12 cellular contexts compared by ENCODE assay signal in genomic region chr1:169090900-169091311, GRCh38. TPM values are rescaled to one million over a fixed set of nuclear protein-coding genes. Genes with fewer than 3 reads are reported as not detected.
A peak's percentile ranks its signal among the peaks of the same experiment; 100 is the strongest.
DNase-seq lines count a peak whose midpoint lies in the region; ATAC-seq and TF ChIP-seq lines count a peak whose summit lies in the region.
"Had no signal": no experiment of that assay in that cellular context is flagged by ENCODE, and none has a peak within 500 bp of the region (broad histone marks: within the 10 kb centered on the region; RNA-seq: fewer than 3 reads in every experiment).

No MANE protein-coding gene starts in this region.

- no peak overlapping the region for H3K18ac ChIP-seq in H9 (ENCODE audit: insufficient read length, low read depth, low read length)

- H3K27me3 Mint-ChIP-seq in endodermal cell (ENCODE audit: insufficient read depth) (no peaks in the 10 kb centered on the region), H9 (ENCODE audit: low read depth) (no peaks in the 10 kb centered on the region)

- DNase-seq in endodermal cell: no peak
- no peak for DNase-seq in H9
- no peak for DNase-seq in RKO (ENCODE audit: low spot score)
- DNase-seq in stimulated activated naive CD4-positive, alpha-beta T cell treated with Interleukin-2 at 50 U/mL for 16 hours (lab: John Stamatoyannopoulos, UW): no peak
- no peak for DNase-seq in retina
- DNase-seq: GDM1, MM.1S had no signal

- TF ChIP-seq CTCF in endodermal cell (conservative IDR thresholded peaks at IDR 0.05): no peak
- no peak for TF ChIP-seq CTCF in H9 (conservative IDR thresholded peaks at IDR 0.05)

- H3K4me1 ChIP-seq in endodermal cell (ENCODE audit: control insufficient read depth, insufficient read depth, low read length) (peaks cover 12% of the 10 kb centered on the region), H9 (ENCODE audit: insufficient read depth, low read length) (no peaks in the 10 kb centered on the region)

- no peaks in the 10 kb centered on the region for H3K79me2 ChIP-seq in H9 (ENCODE audit: insufficient read depth, low read length)

- no peaks in the 10 kb centered on the region for H4K20me1 ChIP-seq in H9 (ENCODE audit: control insufficient read depth, insufficient read depth, insufficient read length)

- 92 to 100% methylated on average over 2 to 4 of the region's 4 CpGs for WGBS in endodermal cell (ENCODE audit: insufficient coverage in 1 of 2, insufficient read length in 1 of 2), 2 experiments
- WGBS in H9 (ENCODE audit: extremely low coverage, insufficient read length, low lambda C conversion rate): no CpG with 5 or more reads among the region's 4 CpGs

- no peak overlapping the region for H4K5ac ChIP-seq in H9 (ENCODE audit: insufficient read length, low read depth, low read length)

- H3K4me3 Mint-ChIP-seq in endodermal cell (no peak overlapping the region), H9 (no peak overlapping the region)

- H3K9ac ChIP-seq in endodermal cell (ENCODE audit: extremely low read depth, low read length, poor library complexity, severe bottlenecking) (no peak overlapping the region), H9 (ENCODE audit: extremely low read depth, insufficient read length, low read length) (no peak overlapping the region)

- no peak overlapping the region for H3K4ac ChIP-seq in H9 (ENCODE audit: low read depth, low read length)

- no peak overlapping the region for H3K27ac ChIP-seq in endodermal cell (ENCODE audit: low read depth, low read length)
- no peak overlapping the region for H3K27ac ChIP-seq in H9 (ENCODE audit: insufficient read length, low read depth, low read length)

- H3K9me3 Mint-ChIP-seq in endodermal cell (no peaks in the 10 kb centered on the region), H9 (no peaks in the 10 kb centered on the region)
- H3K9me3 Mint-ChIP-seq: activated T-helper 2 cell treated with anti-CD3 and anti-CD28 coated beads, Interferon-gamma antibody, Interleukin-2, Interleukin-4, amounts not matched to agents 10 μg/mL and 5 μg/mL and 100 μg/mL, durations not matched to agents 14 hours and 24 hours and 36 hours had no signal

- H2BK12ac ChIP-seq in H9 (ENCODE audit: insufficient read length, low read depth, low read length): no peak overlapping the region

- ATAC-seq in GM18861 (IDR thresholded peaks at IDR 0.05; ENCODE audit: unreplicated experiment) (peak; percentile 25), GM21447 (IDR thresholded peaks at IDR 0.05; ENCODE audit: unreplicated experiment) (peak; percentile 49), HG03066 (IDR thresholded peaks at IDR 0.05; ENCODE audit: low read depth, unreplicated experiment) (peak; percentile 31)

- no peak overlapping the region for H2BK15ac ChIP-seq in H9 (ENCODE audit: low read depth, low read length)

- no peak overlapping the region for H3T11ph ChIP-seq in H9 (ENCODE audit: low read length)

- H2BK120ac ChIP-seq in H9 (ENCODE audit: low read depth, low read length, poor library complexity, severe bottlenecking): no peak overlapping the region

- no peak overlapping the region for H3K4me2 ChIP-seq in H9 (ENCODE audit: insufficient read depth, insufficient read length, low read length)

- H3K79me1 ChIP-seq in H9 (ENCODE audit: insufficient read depth, low read depth, low read length, poor library complexity, severe bottlenecking): no peaks in the 10 kb centered on the region

- no peak overlapping the region for H3K14ac ChIP-seq in H9 (ENCODE audit: insufficient read depth, low read length)

- no peak overlapping the region for H2BK5ac ChIP-seq in H9 (ENCODE audit: insufficient read length, low read length)

- H3K27ac Mint-ChIP-seq in endodermal cell (peak overlapping the region; percentile 27), H9 (no peak overlapping the region)
- H3K27ac Mint-ChIP-seq: activated T-helper 2 cell treated with anti-CD3 and anti-CD28 coated beads, Interferon-gamma antibody, Interleukin-2, Interleukin-4, amounts not matched to agents 10 μg/mL and 5 μg/mL and 100 μg/mL, durations not matched to agents 14 hours and 24 hours and 36 hours had no signal

- H3K56ac ChIP-seq in H9 (ENCODE audit: insufficient read length, low read depth, low read length): no peak overlapping the region

- H3K9me3 ChIP-seq in endodermal cell (ENCODE audit: control insufficient read depth, low read length): no peaks in the 10 kb centered on the region
- H3K9me3 ChIP-seq in H9 (ENCODE audit: control insufficient read depth, low read depth, low read length): no peaks in the 10 kb centered on the region

- H2AK5ac ChIP-seq in H9 (ENCODE audit: insufficient read length, low read length): no peak overlapping the region

- no peaks in the 10 kb centered on the region for H3K36me3 Mint-ChIP-seq in endodermal cell (ENCODE audit: low read depth)
- H3K36me3 Mint-ChIP-seq in H9 (ENCODE audit: insufficient read depth in 1 of 3, low read depth in 3 of 3): no peaks in the 10 kb centered on the region

- no peaks in the 10 kb centered on the region for H3K23me2 ChIP-seq in H9 (ENCODE audit: insufficient read length, low read depth, low read length, poor library complexity, severe bottlenecking)

- H3K23ac ChIP-seq in H9 (ENCODE audit: insufficient read length, low read depth, low read length): no peak overlapping the region

- no peak overlapping the region for H2BK20ac ChIP-seq in H9 (ENCODE audit: low read depth, low read length, poor library complexity, severe bottlenecking)

- H3K27me3 ChIP-seq in endodermal cell (ENCODE audit: control insufficient read depth, insufficient read depth, low read length, poor library complexity, severe bottlenecking) (no peaks in the 10 kb centered on the region), H9 (ENCODE audit: insufficient read depth, low read length) (no peaks in the 10 kb centered on the region)

- H4K8ac ChIP-seq in H9 (replicated peaks; ENCODE audit: insufficient read length, low read depth, low read length): no peak overlapping the region

- no peak overlapping the region for H3K4me3 ChIP-seq in endodermal cell (ENCODE audit: low read length)
- H3K4me3 ChIP-seq: lung had no signal

- no peak overlapping the region for H2AFZ ChIP-seq in H9 (ENCODE audit: low read length)

- H3K4me1 Mint-ChIP-seq in endodermal cell (peaks cover 28% of the 10 kb centered on the region), H9 (peaks cover 6 to 8% of the 10 kb centered on the region in 2 experiments)

- no peaks in the 10 kb centered on the region for H3K36me3 ChIP-seq in endodermal cell (ENCODE audit: control insufficient read depth, insufficient read depth, low read length)

- no peak overlapping the region for H4K91ac ChIP-seq in H9 (ENCODE audit: insufficient read length, low read depth, low read length)

RNA-seq across cellular contexts. Expression of gene ATP1B1, which starts 15.6 kb away (rescaled TPM):
- total RNA-seq in endodermal cell: 10 to 100 TPM; 49.9 to 56.3 TPM
- polyA plus RNA-seq in endodermal cell (2013, experiment 1 of 2): 68.1 TPM
- polyA plus RNA-seq in endodermal cell (2013, experiment 2 of 2): 67.6 TPM
- total RNA-seq in H9 (2021): 42.2 and 44.4 TPM in 2 replicates
